Comparison of ENCODE assay signal across 23 cellular contexts in the genomic region with DNA sequence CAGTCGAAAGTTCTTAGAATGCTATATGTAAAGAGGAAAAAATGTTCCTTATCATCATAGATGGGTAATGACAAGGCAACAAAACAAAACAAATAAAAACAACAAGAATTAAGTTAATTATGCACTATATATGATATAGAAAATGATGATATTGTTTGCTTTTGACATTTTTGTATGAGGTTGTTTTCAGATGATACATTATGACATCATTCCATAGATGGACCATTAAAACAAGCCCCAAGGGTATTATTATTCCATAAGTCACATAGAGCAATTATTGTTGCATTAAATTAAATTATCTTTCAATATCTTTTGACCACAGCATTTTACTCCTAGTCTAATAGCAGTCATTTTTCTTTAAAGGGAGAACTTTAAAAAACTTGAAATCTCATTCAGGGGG. TPM values are rescaled to one million over a fixed set of nuclear protein-coding genes. Genes with fewer than 3 reads are reported as not detected.
DNase-seq lines count a peak whose midpoint lies in the region; ATAC-seq, FAIRE-seq and TF ChIP-seq lines count a peak whose summit lies in the region.
"Had no signal": no experiment of that assay in that cellular context is flagged by ENCODE, and none has a peak within 500 bp of the region (broad histone marks: within the 10 kb centered on the region; RNA-seq: fewer than 3 reads in every experiment).

No MANE protein-coding gene starts in this region.

- H3K9me3 Mint-ChIP-seq in activated CD8-positive, alpha-beta T cell treated with anti-CD3 and anti-CD28 coated beads for 36 hours = no peaks in the 10 kb centered on the region
- no peaks in the 10 kb centered on the region for H3K9me3 Mint-ChIP-seq in activated CD8-positive, alpha-beta T cell treated with anti-CD3 and anti-CD28 coated beads, Interleukin-2, amount 10 ng/mL, durations not matched to agents 7 days and 5 days (ENCODE audit: insufficient read depth)
- H3K9me3 Mint-ChIP-seq in CD4-positive, alpha-beta T cell = no peaks in the 10 kb centered on the region
- H3K9me3 Mint-ChIP-seq in naive thymus-derived CD4-positive, alpha-beta T cell = no peaks in the 10 kb centered on the region
- H3K9me3 Mint-ChIP-seq: H9 had no signal

- H3K36me3 ChIP-seq in naive thymus-derived CD4-positive, alpha-beta T cell (ENCODE audit: control insufficient read depth in 2 of 3, insufficient read depth in 3 of 3, low read length in 3 of 3) = peaks cover 30 to 87% (median 68%) of the 10 kb centered on the region in 3 experiments

- H3K27ac Mint-ChIP-seq in activated CD8-positive, alpha-beta T cell treated with anti-CD3 and anti-CD28 coated beads for 36 hours = peak overlapping the region; percentile 31
- no peak overlapping the region for H3K27ac Mint-ChIP-seq in activated CD8-positive, alpha-beta T cell treated with anti-CD3 and anti-CD28 coated beads, Interleukin-2, amount 10 ng/mL, durations not matched to agents 7 days and 5 days
- peak overlapping the region; percentile 74 for H3K27ac Mint-ChIP-seq in CD4-positive, alpha-beta T cell
- H3K27ac Mint-ChIP-seq in naive thymus-derived CD4-positive, alpha-beta T cell = peak overlapping the region in 7 of 9 donors; percentile 23 to 94 (median 48)
- H3K27ac Mint-ChIP-seq: H9 had no signal

- H3K27me3 Mint-ChIP-seq in activated CD8-positive, alpha-beta T cell treated with anti-CD3 and anti-CD28 coated beads for 36 hours = no peaks in the 10 kb centered on the region
- no peaks in the 10 kb centered on the region for H3K27me3 Mint-ChIP-seq in activated CD8-positive, alpha-beta T cell treated with anti-CD3 and anti-CD28 coated beads, Interleukin-2, amount 10 ng/mL, durations not matched to agents 7 days and 5 days (ENCODE audit: low read depth)
- H3K27me3 Mint-ChIP-seq in CD4-positive, alpha-beta T cell = no peaks in the 10 kb centered on the region
- no peaks in the 10 kb centered on the region for H3K27me3 Mint-ChIP-seq in naive thymus-derived CD4-positive, alpha-beta T cell

- no peaks in the 10 kb centered on the region for H3K9me3 ChIP-seq in CD4-positive, alpha-beta T cell (ENCODE audit: control insufficient read depth, low read length)
- no peaks in the 10 kb centered on the region for H3K9me3 ChIP-seq in naive thymus-derived CD4-positive, alpha-beta T cell (ENCODE audit: control insufficient read depth in 2 of 3, low read length in 3 of 3)
- H3K9me3 ChIP-seq: Caco-2, SK-N-SH had no signal

- no peak for ATAC-seq in activated CD8-positive, alpha-beta T cell treated with anti-CD3 and anti-CD28 coated beads for 36 hours
- ATAC-seq in activated CD8-positive, alpha-beta T cell treated with anti-CD3 and anti-CD28 coated beads, Interleukin-2, amount 10 ng/mL, durations not matched to agents 7 days and 5 days = no peak
- ATAC-seq in CD4-positive, alpha-beta T cell (ENCODE audit: poor library complexity) = no peak
- ATAC-seq in naive thymus-derived CD4-positive, alpha-beta T cell = no peak
- ATAC-seq: GM12878 had no signal

- no peak overlapping the region for H3K4me3 Mint-ChIP-seq in activated CD8-positive, alpha-beta T cell treated with anti-CD3 and anti-CD28 coated beads for 36 hours
- no peak overlapping the region for H3K4me3 Mint-ChIP-seq in activated CD8-positive, alpha-beta T cell treated with anti-CD3 and anti-CD28 coated beads, Interleukin-2, amount 10 ng/mL, durations not matched to agents 7 days and 5 days
- H3K4me3 Mint-ChIP-seq in CD4-positive, alpha-beta T cell = no peak overlapping the region
- no peak overlapping the region for H3K4me3 Mint-ChIP-seq in naive thymus-derived CD4-positive, alpha-beta T cell
- H3K4me3 Mint-ChIP-seq: H9 had no signal

- no peak for TF ChIP-seq CTCF in activated CD8-positive, alpha-beta T cell treated with anti-CD3 and anti-CD28 coated beads for 36 hours (IDR thresholded peaks at IDR 0.05)
- no peak for TF ChIP-seq CTCF in CD4-positive, alpha-beta T cell (IDR thresholded peaks at IDR 0.05)

- H3K27me3 ChIP-seq in CD4-positive, alpha-beta T cell (ENCODE audit: control insufficient read depth, insufficient read depth, low read length) = no peaks in the 10 kb centered on the region
- no peaks in the 10 kb centered on the region for H3K27me3 ChIP-seq in naive thymus-derived CD4-positive, alpha-beta T cell (ENCODE audit: control insufficient read depth in 2 of 2, insufficient read depth in 2 of 2, low read length in 2 of 2)

- POLR2A ChIA-PET in activated CD8-positive, alpha-beta T cell treated with anti-CD3 and anti-CD28 coated beads for 36 hours (lab: Charles Lee) = no interaction called here
- POLR2A ChIA-PET in activated CD8-positive, alpha-beta T cell treated with anti-CD3 and anti-CD28 coated beads, Interleukin-2, amount 10 ng/mL, durations not matched to agents 7 days and 5 days (lab: Charles Lee) = no interaction called here
- POLR2A ChIA-PET in CD4-positive, alpha-beta T cell (lab: Charles Lee) = no interaction called here
- POLR2A ChIA-PET in naive thymus-derived CD4-positive, alpha-beta T cell (lab: Charles Lee) = no interaction called here

- DNase-seq in activated CD8-positive, alpha-beta T cell treated with anti-CD3 and anti-CD28 coated beads for 36 hours = no peak
- no peak for DNase-seq in activated CD8-positive, alpha-beta T cell treated with anti-CD3 and anti-CD28 coated beads, Interleukin-2, amount 10 ng/mL, durations not matched to agents 7 days and 5 days
- no peak for DNase-seq in CD4-positive, alpha-beta T cell
- DNase-seq in RCC 7860 (ENCODE audit: low spot score) = no peak
- no peak for DNase-seq in naive thymus-derived CD4-positive, alpha-beta T cell
- DNase-seq in NCI-H446 treated with DMSO at 0.1 percent for 48 hours (lab: John Stamatoyannopoulos, UW) = no peak
- DNase-seq in activated CD4-positive, alpha-beta T cell treated with anti-CD3 and anti-CD28 coated beads for 1 hour = no peak
- DNase-seq: 8988T, Caco-2, DMS 273 treated with DMSO at 0.1 percent for 48 hours, DMS79 treated with DMSO at 0.1 percent for 48 hours, H9, IMR-90, NCI-H1105, NCI-H146, NCI-H2029, NCI-H2227 treated with DMSO at 0.1 percent for 48 hours, NCI-H510A treated with DMSO at 0.1 percent for 48 hours, NCI-H748 treated with DMSO at 0.1 percent for 48 hours, SIG-M5, SK-N-SH had no signal

- peaks cover 53% of the 10 kb centered on the region for H3K4me1 Mint-ChIP-seq in activated CD8-positive, alpha-beta T cell treated with anti-CD3 and anti-CD28 coated beads for 36 hours (ENCODE audit: low read depth)
- H3K4me1 Mint-ChIP-seq in activated CD8-positive, alpha-beta T cell treated with anti-CD3 and anti-CD28 coated beads, Interleukin-2, amount 10 ng/mL, durations not matched to agents 7 days and 5 days (ENCODE audit: low read depth) = peaks cover 5% of the 10 kb centered on the region
- H3K4me1 Mint-ChIP-seq in CD4-positive, alpha-beta T cell (ENCODE audit: low read depth) = peaks cover 77% of the 10 kb centered on the region
- peaks cover 12 to 79% (median 65%) of the 10 kb centered on the region in 7 donors for H3K4me1 Mint-ChIP-seq in naive thymus-derived CD4-positive, alpha-beta T cell

- peak; percentile 54 for FAIRE-seq in RCC 7860 (lab: Jason Lieb, UNC)
- FAIRE-seq: GM12878 had no signal

- intact Hi-C loops in activated CD8-positive, alpha-beta T cell treated with anti-CD3 and anti-CD28 coated beads for 36 hours (cut with micrococcal nuclease) = no loop called here
- intact Hi-C loops in CD4-positive, alpha-beta T cell (cut with DNase I, micrococcal nuclease) = loop anchor here in 1 of 2 experiments (2.0 to 5.0 kb wide), 2 partner anchors 16 to 183 kb away; no protein-coding TSS in a partner anchor
- intact Hi-C loops in naive thymus-derived CD4-positive, alpha-beta T cell (cut with micrococcal nuclease) = loop anchor here in 1 of 2 donors (10.0 kb wide), 1 partner anchor 686 kb away; no protein-coding TSS in a partner anchor

- CTCF ChIA-PET in activated CD8-positive, alpha-beta T cell treated with anti-CD3 and anti-CD28 coated beads for 36 hours (lab: Charles Lee) = no interaction called here
- CTCF ChIA-PET in activated CD8-positive, alpha-beta T cell treated with anti-CD3 and anti-CD28 coated beads, Interleukin-2, amount 10 ng/mL, durations not matched to agents 7 days and 5 days (lab: Charles Lee) = no interaction called here
- CTCF ChIA-PET in CD4-positive, alpha-beta T cell (lab: Charles Lee) = no interaction called here
- CTCF ChIA-PET in naive thymus-derived CD4-positive, alpha-beta T cell (lab: Charles Lee) = no interaction called here

- no peak overlapping the region for H3K4me3 ChIP-seq in naive thymus-derived CD4-positive, alpha-beta T cell (ENCODE audit: low read length)
- H3K4me3 ChIP-seq: GM12878 had no signal

- peaks cover 53% of the 10 kb centered on the region for H3K36me3 Mint-ChIP-seq in activated CD8-positive, alpha-beta T cell treated with anti-CD3 and anti-CD28 coated beads for 36 hours (ENCODE audit: low read depth)
- peaks cover 79% of the 10 kb centered on the region for H3K36me3 Mint-ChIP-seq in activated CD8-positive, alpha-beta T cell treated with anti-CD3 and anti-CD28 coated beads, Interleukin-2, amount 10 ng/mL, durations not matched to agents 7 days and 5 days (ENCODE audit: low read depth)
- H3K36me3 Mint-ChIP-seq in CD4-positive, alpha-beta T cell (ENCODE audit: low read depth) = peaks cover 98% of the 10 kb centered on the region
- peaks cover 36 to 69% (median 66%) of the 10 kb centered on the region in 5 donors for H3K36me3 Mint-ChIP-seq in naive thymus-derived CD4-positive, alpha-beta T cell

- no peaks in the 10 kb centered on the region for H3K4me1 ChIP-seq in naive thymus-derived CD4-positive, alpha-beta T cell (ENCODE audit: control insufficient read depth in 2 of 2, insufficient read depth in 2 of 2, low read length in 2 of 2)
- H3K4me1 ChIP-seq: Caco-2 had no signal

- H3K27ac ChIP-seq in CD4-positive, alpha-beta T cell (ENCODE audit: low read depth, low read length) = no peak overlapping the region
- peak overlapping the region; percentile 37 for H3K27ac ChIP-seq in naive thymus-derived CD4-positive, alpha-beta T cell (ENCODE audit: low read depth, low read length)
- H3K27ac ChIP-seq: C4-2B had no signal

RNA-seq across cellular contexts. Expression of gene RICTOR, which starts 56.5 kb away (rescaled TPM):
- total RNA-seq in activated CD8-positive, alpha-beta T cell treated with anti-CD3 and anti-CD28 coated beads for 36 hours = 10 to 100 TPM; 23.9 to 26.1 TPM
- 10 to 100 TPM; 38.8 to 41.6 TPM for total RNA-seq in activated CD8-positive, alpha-beta T cell treated with anti-CD3 and anti-CD28 coated beads, Interleukin-2, amount 10 ng/mL, durations not matched to agents 7 days and 5 days
- total RNA-seq in CD4-positive, alpha-beta T cell = 100 to 1,000 TPM; 125 TPM
- total RNA-seq in naive thymus-derived CD4-positive, alpha-beta T cell = 10 to 100 TPM; 56.9 to 96.2 (median 86.5) TPM
- 10 to 100 TPM; 16.2 to 22.9 TPM for polyA plus RNA-seq in naive thymus-derived CD4-positive, alpha-beta T cell
